In the genomic region with DNA sequence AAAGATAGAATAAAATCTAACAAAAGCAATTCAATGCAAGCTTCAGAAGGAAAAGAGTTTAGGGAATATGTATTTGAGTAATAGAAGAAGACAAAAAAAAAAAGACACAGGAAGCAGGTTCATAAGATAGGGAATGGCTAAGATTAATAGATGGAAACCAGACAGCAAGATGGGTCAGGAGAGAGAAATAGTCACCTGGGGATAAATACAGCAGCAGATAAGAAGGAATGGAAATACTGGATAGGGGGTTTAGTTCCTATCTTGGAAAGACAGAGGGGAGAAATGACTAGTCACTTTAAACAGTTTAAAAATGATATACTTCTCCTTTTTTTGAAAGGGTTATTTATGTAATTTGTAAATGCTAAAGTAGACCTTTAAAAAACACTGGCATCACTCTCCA, we compare ENCODE assay signal across 1 cellular context.
TF ChIP-seq lines count a peak whose summit lies in the region.

No MANE protein-coding gene starts in this region.

TF ChIP-seq in K562, 482 proteins besides CTCF, POLR2A, EP300 and RAD21 (continued from another document):
- TF ChIP-seq, protein P1, sequence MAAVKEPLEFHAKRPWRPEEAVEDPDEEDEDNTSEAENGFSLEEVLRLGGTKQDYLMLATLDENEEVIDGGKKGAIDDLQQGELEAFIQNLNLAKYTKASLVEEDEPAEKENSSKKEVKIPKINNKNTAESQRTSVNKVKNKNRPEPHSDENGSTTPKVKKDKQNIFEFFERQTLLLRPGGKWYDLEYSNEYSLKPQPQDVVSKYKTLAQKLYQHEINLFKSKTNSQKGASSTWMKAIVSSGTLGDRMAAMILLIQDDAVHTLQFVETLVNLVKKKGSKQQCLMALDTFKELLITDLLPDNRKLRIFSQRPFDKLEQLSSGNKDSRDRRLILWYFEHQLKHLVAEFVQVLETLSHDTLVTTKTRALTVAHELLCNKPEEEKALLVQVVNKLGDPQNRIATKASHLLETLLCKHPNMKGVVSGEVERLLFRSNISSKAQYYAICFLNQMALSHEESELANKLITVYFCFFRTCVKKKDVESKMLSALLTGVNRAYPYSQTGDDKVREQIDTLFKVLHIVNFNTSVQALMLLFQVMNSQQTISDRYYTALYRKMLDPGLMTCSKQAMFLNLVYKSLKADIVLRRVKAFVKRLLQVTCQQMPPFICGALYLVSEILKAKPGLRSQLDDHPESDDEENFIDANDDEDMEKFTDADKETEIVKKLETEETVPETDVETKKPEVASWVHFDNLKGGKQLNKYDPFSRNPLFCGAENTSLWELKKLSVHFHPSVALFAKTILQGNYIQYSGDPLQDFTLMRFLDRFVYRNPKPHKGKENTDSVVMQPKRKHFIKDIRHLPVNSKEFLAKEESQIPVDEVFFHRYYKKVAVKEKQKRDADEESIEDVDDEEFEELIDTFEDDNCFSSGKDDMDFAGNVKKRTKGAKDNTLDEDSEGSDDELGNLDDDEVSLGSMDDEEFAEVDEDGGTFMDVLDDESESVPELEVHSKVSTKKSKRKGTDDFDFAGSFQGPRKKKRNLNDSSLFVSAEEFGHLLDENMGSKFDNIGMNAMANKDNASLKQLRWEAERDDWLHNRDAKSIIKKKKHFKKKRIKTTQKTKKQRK (IDR thresholded peaks at IDR 0.05; ENCODE audit: borderline replicate concordance, low read depth, low read length), result no peak
- peak; percentile 64 for TF ChIP-seq CBFA2T3 (IDR thresholded peaks at IDR 0.05)
- 0 out of 2 replicates have a peak, but pooled peaks have one; percentile 24 for TF ChIP-seq SMARCA4 (IDR thresholded peaks at IDR 0.05)
- peak; percentile 65 for TF ChIP-seq TAL1 (IDR thresholded peaks at IDR 0.05)
- peak; percentile 61; the same call in 1 of the 2 replicates for TF ChIP-seq ARID1B (IDR thresholded peaks at IDR 0.05)
- TF ChIP-seq ZNF124 (CRISPR knock-in tag; IDR thresholded peaks at IDR 0.05), result no peak
- TF ChIP-seq, protein P2, sequence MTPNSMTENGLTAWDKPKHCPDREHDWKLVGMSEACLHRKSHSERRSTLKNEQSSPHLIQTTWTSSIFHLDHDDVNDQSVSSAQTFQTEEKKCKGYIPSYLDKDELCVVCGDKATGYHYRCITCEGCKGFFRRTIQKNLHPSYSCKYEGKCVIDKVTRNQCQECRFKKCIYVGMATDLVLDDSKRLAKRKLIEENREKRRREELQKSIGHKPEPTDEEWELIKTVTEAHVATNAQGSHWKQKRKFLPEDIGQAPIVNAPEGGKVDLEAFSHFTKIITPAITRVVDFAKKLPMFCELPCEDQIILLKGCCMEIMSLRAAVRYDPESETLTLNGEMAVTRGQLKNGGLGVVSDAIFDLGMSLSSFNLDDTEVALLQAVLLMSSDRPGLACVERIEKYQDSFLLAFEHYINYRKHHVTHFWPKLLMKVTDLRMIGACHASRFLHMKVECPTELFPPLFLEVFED (CRISPR knock-in tag; conservative IDR thresholded peaks at IDR 0.05), result no peak
- TF ChIP-seq MXI1 (IDR thresholded peaks at IDR 0.05; ENCODE audit: low read depth, low read length), result no peak
- no peak for TF ChIP-seq SAFB2 (IDR thresholded peaks at IDR 0.05; ENCODE audit: borderline replicate concordance, low read depth, low read length, severe bottlenecking)
- no peak for TF ChIP-seq NR4A1 (CRISPR knock-in tag; IDR thresholded peaks at IDR 0.05)
- TF ChIP-seq NR4A1 (tag; IDR thresholded peaks at IDR 0.05), result no peak
- TF ChIP-seq, protein P3, sequence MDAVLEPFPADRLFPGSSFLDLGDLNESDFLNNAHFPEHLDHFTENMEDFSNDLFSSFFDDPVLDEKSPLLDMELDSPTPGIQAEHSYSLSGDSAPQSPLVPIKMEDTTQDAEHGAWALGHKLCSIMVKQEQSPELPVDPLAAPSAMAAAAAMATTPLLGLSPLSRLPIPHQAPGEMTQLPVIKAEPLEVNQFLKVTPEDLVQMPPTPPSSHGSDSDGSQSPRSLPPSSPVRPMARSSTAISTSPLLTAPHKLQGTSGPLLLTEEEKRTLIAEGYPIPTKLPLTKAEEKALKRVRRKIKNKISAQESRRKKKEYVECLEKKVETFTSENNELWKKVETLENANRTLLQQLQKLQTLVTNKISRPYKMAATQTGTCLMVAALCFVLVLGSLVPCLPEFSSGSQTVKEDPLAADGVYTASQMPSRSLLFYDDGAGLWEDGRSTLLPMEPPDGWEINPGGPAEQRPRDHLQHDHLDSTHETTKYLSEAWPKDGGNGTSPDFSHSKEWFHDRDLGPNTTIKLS (IDR thresholded peaks at IDR 0.05; ENCODE audit: borderline replicate concordance, low read depth), result no peak
- peak; percentile 35; the same call in 1 of the 2 replicates for TF ChIP-seq MTA2 (IDR thresholded peaks at IDR 0.05; ENCODE audit: low read depth)
TF ChIP-seq in K562: peak in this region for 8.
